In genomic region chr7:117771756-117772155, GRCh38 we compare ENCODE assay signal across 26 cellular contexts.
"Had no signal": no experiment of that assay in that cellular context is flagged by ENCODE, and none has a peak within 500 bp of the region (broad histone marks: within the 10 kb centered on the region; RNA-seq: fewer than 3 reads in every experiment).

No MANE protein-coding gene starts in this region.

- H3K27me3 Mint-ChIP-seq: activated B cell treated with CpG ODN at 0.5 μM for 24 hours; stimulated activated naive CD8-positive, alpha-beta T cell treated with anti-CD3 and anti-CD28 coated beads, Interleukin-15, Interleukin-2, amounts not matched to agents 100 ng/mL and 50 ng/mL, for 24 hours had no signal

- H3K9me3 Mint-ChIP-seq: activated B cell treated with CpG ODN at 0.5 μM for 24 hours; activated naive CD8-positive, alpha-beta T cell treated with anti-CD3 and anti-CD28 coated beads for 36 hours; activated T-cell treated with anti-CD3 and anti-CD28 coated beads, Interleukin-2, amount 50 U/mL, for 4 hours; mesothelial cell of epicardium; stimulated activated naive CD8-positive, alpha-beta T cell treated with anti-CD3 and anti-CD28 coated beads, Interleukin-15, Interleukin-2, amounts not matched to agents 100 ng/mL and 50 ng/mL, for 24 hours; T-helper 1 cell treated with Interleukin-12 subunit alpha and Interleukin-12 subunit beta and Interleukin-4 antibody, amounts not matched to agents 30 μg/mL and 1 μg/mL, for 36 hours had no signal

- H3K36me3 ChIP-seq: left ventricle myocardium inferior, neutrophil, ovary, prostate gland, right atrium auricular region, tibial nerve, uterus had no signal

- H3K36me3 Mint-ChIP-seq: activated naive CD8-positive, alpha-beta T cell treated with anti-CD3 and anti-CD28 coated beads for 36 hours; naive thymus-derived CD8-positive, alpha-beta T cell had no signal

- ATAC-seq: activated CD4-positive, alpha-beta T cell treated with anti-CD3 and anti-CD28 coated beads for 36 hours; activated T-cell treated with anti-CD3 and anti-CD28 coated beads, Interleukin-2, amount 50 U/mL, for 4 hours; naive thymus-derived CD8-positive, alpha-beta T cell had no signal

- H3K4me3 Mint-ChIP-seq: activated B cell treated with CpG ODN at 0.5 μM for 24 hours; activated CD4-positive, alpha-beta T cell treated with anti-CD3 and anti-CD28 coated beads for 36 hours; activated naive CD8-positive, alpha-beta T cell treated with anti-CD3 and anti-CD28 coated beads for 36 hours; activated T-cell treated with anti-CD3 and anti-CD28 coated beads, Interleukin-2, amount 50 U/mL, for 4 hours; mesothelial cell of epicardium; naive thymus-derived CD8-positive, alpha-beta T cell; stimulated activated naive CD8-positive, alpha-beta T cell treated with anti-CD3 and anti-CD28 coated beads, Interleukin-15, Interleukin-2, amounts not matched to agents 100 ng/mL and 50 ng/mL, for 24 hours; T-helper 1 cell treated with Interleukin-12 subunit alpha and Interleukin-12 subunit beta and Interleukin-4 antibody, amounts not matched to agents 30 μg/mL and 1 μg/mL, for 36 hours had no signal

- H3K27ac Mint-ChIP-seq: activated B cell treated with CpG ODN at 0.5 μM for 24 hours; activated CD4-positive, alpha-beta T cell treated with anti-CD3 and anti-CD28 coated beads for 36 hours; activated naive CD8-positive, alpha-beta T cell treated with anti-CD3 and anti-CD28 coated beads for 36 hours; mesothelial cell of epicardium; naive thymus-derived CD8-positive, alpha-beta T cell; stimulated activated naive CD8-positive, alpha-beta T cell treated with anti-CD3 and anti-CD28 coated beads, Interleukin-15, Interleukin-2, amounts not matched to agents 100 ng/mL and 50 ng/mL, for 24 hours; T-helper 1 cell treated with Interleukin-12 subunit alpha and Interleukin-12 subunit beta and Interleukin-4 antibody, amounts not matched to agents 30 μg/mL and 1 μg/mL, for 36 hours had no signal

- H3K4me1 Mint-ChIP-seq: activated naive CD8-positive, alpha-beta T cell treated with anti-CD3 and anti-CD28 coated beads for 36 hours had no signal

- DNase-seq: activated B cell treated with CpG ODN at 0.5 μM for 24 hours; activated CD4-positive, alpha-beta T cell treated with anti-CD3 and anti-CD28 coated beads for 36 hours; activated CD4-positive, alpha-beta T cell treated with anti-CD3 and anti-CD28 coated beads, Interleukin-2, amount 50 U/mL, for 4 hours; activated CD8-positive, alpha-beta memory T cell treated with anti-CD3 and anti-CD28 coated beads, Interleukin-2, amount 50 U/mL, for 48 hours; activated naive CD4-positive, alpha-beta T cell treated with Interleukin-2 at 50 U/mL for 16 hours; activated naive CD8-positive, alpha-beta T cell treated with anti-CD3 and anti-CD28 coated beads for 36 hours; activated T-cell treated with anti-CD3 and anti-CD28 coated beads, Interleukin-2, amount 50 U/mL, for 4 hours; heart right ventricle; islet precursor cell; left ventricle myocardium inferior; mammary epithelial cell; naive thymus-derived CD8-positive, alpha-beta T cell; ovary; stimulated activated CD4-positive, alpha-beta T cell treated with anti-CD3 and anti-CD28 coated beads, Interleukin-12 subunit alpha, Interleukin-12 subunit beta, amount 100 ng/mL, for 4 hours; T1000; uterus had no signal

- H3K27ac ChIP-seq: coronary artery, epithelial cell of prostate, heart right ventricle, left ventricle myocardium inferior, neutrophil, ovary, prostate gland, right atrium auricular region, tibial nerve, uterus had no signal

- H3K4me1 ChIP-seq: left ventricle myocardium inferior, prostate gland, uterus had no signal

- H3K4me3 ChIP-seq: coronary artery, heart right ventricle, left ventricle myocardium inferior, ovary, prostate gland, right atrium auricular region, tibial nerve, uterus had no signal

- H3K27me3 ChIP-seq: heart right ventricle, neutrophil, ovary, right atrium auricular region, tibial nerve, uterus had no signal

- H3K9me3 ChIP-seq: heart right ventricle, left ventricle myocardium inferior, neutrophil, ovary, prostate gland, right atrium auricular region, tibial nerve, uterus had no signal

- FAIRE-seq: astrocyte had no signal
